Comparison of ENCODE assay signal across 8 cellular contexts in the genomic region with DNA sequence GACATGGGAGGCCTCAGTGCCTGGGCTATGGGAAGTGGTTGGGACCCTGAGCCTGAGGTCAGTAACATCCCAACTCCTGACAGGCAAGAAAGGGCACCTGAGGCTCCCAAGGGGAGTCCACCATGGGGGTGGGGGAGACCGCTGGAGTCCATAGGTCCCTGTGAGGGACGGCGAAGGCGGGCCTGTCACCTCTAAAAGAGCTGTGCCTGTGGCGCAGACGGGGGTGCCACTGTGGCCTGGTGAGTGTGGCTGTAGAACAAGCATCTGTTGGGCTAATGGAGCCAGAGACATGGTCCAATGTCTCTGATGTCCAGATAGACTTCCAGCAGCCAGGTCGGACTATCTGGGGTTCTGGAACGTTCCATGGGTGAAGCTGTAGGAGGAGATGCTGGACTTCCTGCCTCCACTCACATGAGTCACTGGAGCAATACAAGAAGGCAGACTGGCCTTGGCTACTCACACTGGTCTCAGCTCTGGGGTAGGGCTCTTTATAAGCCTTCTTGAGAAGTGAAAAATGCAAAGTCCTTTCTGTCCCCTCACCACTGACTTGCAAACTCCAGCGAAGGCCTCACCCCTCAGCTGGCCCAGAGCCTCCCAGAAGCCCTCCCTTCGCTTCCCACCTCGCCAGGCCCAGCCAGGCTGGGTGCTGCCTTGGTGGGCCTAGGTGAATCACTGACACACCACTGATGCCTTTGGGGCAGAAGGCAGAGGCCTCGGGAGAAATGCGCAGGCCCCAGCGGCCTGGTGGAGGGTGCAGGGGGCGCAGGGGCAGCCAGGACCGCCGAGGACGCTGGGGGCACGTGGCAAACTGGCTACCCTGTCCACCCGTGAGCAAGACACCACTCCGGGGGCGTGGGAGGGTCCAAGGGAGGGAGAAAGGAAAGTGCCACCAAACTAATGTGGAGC. TPM values are rescaled to one million over a fixed set of nuclear protein-coding genes. Genes with fewer than 3 reads are reported as not detected.
DNase-seq lines count a peak whose midpoint lies in the region; ATAC-seq and TF ChIP-seq lines count a peak whose summit lies in the region.

No MANE protein-coding gene starts in this region.

- H4K91ac ChIP-seq in trophoblast cell (ENCODE audit: low read depth, low read length), result peak overlapping the region; percentile 60

- H4K8ac ChIP-seq in trophoblast cell (ENCODE audit: low read depth, low read length), result peak overlapping the region; percentile 47

- H3K27ac Mint-ChIP-seq in WTC11, result peak overlapping the region; percentile 85; the same call in 1 of the 2 replicates

- H2BK12ac ChIP-seq in trophoblast cell (ENCODE audit: low read length), result peak overlapping the region; percentile 28

- no peak overlapping the region for H2BK120ac ChIP-seq in trophoblast cell (ENCODE audit: insufficient read depth, low read length, poor library complexity)

- ATAC-seq in WTC11 (no peak), GM21786 (IDR thresholded peaks at IDR 0.05; ENCODE audit: unreplicated experiment) (no peak)

- H3K36me3 Mint-ChIP-seq in WTC11, result no peaks in the 10 kb centered on the region

- peak overlapping the region; percentile 71 for H2AFZ ChIP-seq in trophoblast cell (ENCODE audit: insufficient read depth, low read length, poor library complexity)

- POLR2A ChIA-PET in WTC11 (lab: Charles Lee), result no interaction called here

- H3K27me3 Mint-ChIP-seq in WTC11 (ENCODE audit: low read depth), result peaks cover 17% of the 10 kb centered on the region

- no peak overlapping the region for H2BK5ac ChIP-seq in trophoblast cell (ENCODE audit: low read depth, low read length, poor library complexity)

- H3K79me2 ChIP-seq in trophoblast cell (ENCODE audit: control insufficient read depth, insufficient read depth, low read length, poor library complexity), result peaks cover 4% of the 10 kb centered on the region

- H3K27me3 ChIP-seq in trophoblast cell (ENCODE audit: insufficient read depth, low read length), result no peaks in the 10 kb centered on the region

- peak; percentile 16 for DNase-seq in stimulated activated CD4-positive, alpha-beta T cell treated with anti-CD3 and anti-CD28 coated beads, Interleukin-12 subunit alpha, Interleukin-12 subunit beta, amount 100 ng/mL, for 4 hours
- no peak for DNase-seq in stimulated activated CD4-positive, alpha-beta T cell treated with anti-CD3 and anti-CD28 coated beads, Interleukin-4, amount 100 ng/mL, for 1 hour
- DNase-seq in WTC11 (ENCODE audit: low spot score) (no peak), fibroblast of mammary gland (ENCODE audit: low read depth) (peak; percentile 78), trophoblast cell (peak; percentile 58 to 72), COLO668 (lab: John Stamatoyannopoulos, UW; ENCODE audit: unreplicated experiment) (no peak)
- no peak for DNase-seq in activated effector memory CD4-positive, alpha-beta T cell treated with anti-CD3 and anti-CD28 coated beads, Interleukin-2, amount 50 U/mL, for 16 hours

- peaks cover 7% of the 10 kb centered on the region for H3K79me1 ChIP-seq in trophoblast cell (ENCODE audit: low read length)

- H3K18ac ChIP-seq in trophoblast cell (ENCODE audit: low read length), result no peak overlapping the region

- CTCF ChIA-PET in WTC11 (lab: Charles Lee), result interaction anchor here (0.6 to 4.6 kb wide), 5 partner anchors 9 to 141 kb away, joined by 3 to 72 read pairs (median 4); no protein-coding TSS in a partner anchor

- H3K4me1 Mint-ChIP-seq in WTC11, result peaks cover 39% of the 10 kb centered on the region

- peaks cover 3% of the 10 kb centered on the region for H3K9me3 ChIP-seq in trophoblast cell (ENCODE audit: insufficient read depth, low read depth, low read length)

- no peak overlapping the region for H3K23ac ChIP-seq in trophoblast cell (ENCODE audit: low read length)

- no peaks in the 10 kb centered on the region for H3K9me3 Mint-ChIP-seq in WTC11

- peak overlapping the region; percentile 50 for H3K14ac ChIP-seq in trophoblast cell (ENCODE audit: low read length)

- H3K4me3 Mint-ChIP-seq in WTC11, result peak overlapping the region; percentile 85

- H3K4me3 ChIP-seq in fibroblast of mammary gland (ENCODE audit: control insufficient read depth, low read depth, low read length) (no peak overlapping the region), trophoblast cell (ENCODE audit: low read depth, low read length) (peak overlapping the region; percentile 47)

- H2AK5ac ChIP-seq in trophoblast cell (ENCODE audit: low read length), result peak overlapping the region; percentile 18

- H3K27ac ChIP-seq in trophoblast cell (ENCODE audit: low read depth, low read length), result no peak overlapping the region

- H3K4me2 ChIP-seq in trophoblast cell (ENCODE audit: low read length), result no peak overlapping the region

- no peaks in the 10 kb centered on the region for H3K36me3 ChIP-seq in trophoblast cell (ENCODE audit: control insufficient read depth in 1 of 2, insufficient read depth in 2 of 2, low read length in 2 of 2)

- TF ChIP-seq CTCF in WTC11 (IDR thresholded peaks at IDR 0.05) (no peak), fibroblast of mammary gland (conservative IDR thresholded peaks at IDR 0.05; ENCODE audit: control insufficient read depth, insufficient read depth, low read depth, low read length) (no peak)

- H3K9ac ChIP-seq in trophoblast cell (ENCODE audit: low read length), result no peak overlapping the region

- no peak overlapping the region for H3K4ac ChIP-seq in trophoblast cell (ENCODE audit: low read depth, low read length)

- H4K12ac ChIP-seq in trophoblast cell (ENCODE audit: low read depth, low read length), result peak overlapping the region; percentile 55

- H3K4me1 ChIP-seq in trophoblast cell (ENCODE audit: control insufficient read depth in 1 of 2, insufficient read depth in 2 of 2, low read length in 2 of 2), result peaks cover 10 to 18% of the 10 kb centered on the region in 2 experiments

- no CpG with 5 or more reads among the region's 22 CpGs for WGBS in trophoblast cell (ENCODE audit: extremely low coverage, insufficient coverage, insufficient read length)

TF ChIP-seq in WTC11, 78 proteins besides CTCF, POLR2A, EP300 and RAD21 (continues in another document):
- TF ChIP-seq ZBTB21 (CRISPR knock-in tag; IDR thresholded peaks at IDR 0.05; ENCODE audit: borderline replicate concordance), result peak; percentile 47; the same call in 1 of the 2 replicates
- no peak for TF ChIP-seq ZNF219 (CRISPR knock-in tag; IDR thresholded peaks at IDR 0.05; ENCODE audit: borderline replicate concordance)
- no peak for TF ChIP-seq ZNF532 (CRISPR knock-in tag; IDR thresholded peaks at IDR 0.05; ENCODE audit: borderline replicate concordance)
- TF ChIP-seq ZSCAN18 (CRISPR knock-in tag; IDR thresholded peaks at IDR 0.05), result no peak
- no peak for TF ChIP-seq EMX1 (CRISPR knock-in tag; IDR thresholded peaks at IDR 0.05)
- TF ChIP-seq, protein P1, sequence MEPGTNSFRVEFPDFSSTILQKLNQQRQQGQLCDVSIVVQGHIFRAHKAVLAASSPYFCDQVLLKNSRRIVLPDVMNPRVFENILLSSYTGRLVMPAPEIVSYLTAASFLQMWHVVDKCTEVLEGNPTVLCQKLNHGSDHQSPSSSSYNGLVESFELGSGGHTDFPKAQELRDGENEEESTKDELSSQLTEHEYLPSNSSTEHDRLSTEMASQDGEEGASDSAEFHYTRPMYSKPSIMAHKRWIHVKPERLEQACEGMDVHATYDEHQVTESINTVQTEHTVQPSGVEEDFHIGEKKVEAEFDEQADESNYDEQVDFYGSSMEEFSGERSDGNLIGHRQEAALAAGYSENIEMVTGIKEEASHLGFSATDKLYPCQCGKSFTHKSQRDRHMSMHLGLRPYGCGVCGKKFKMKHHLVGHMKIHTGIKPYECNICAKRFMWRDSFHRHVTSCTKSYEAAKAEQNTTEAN (CRISPR knock-in tag; IDR thresholded peaks at IDR 0.05), result no peak
- 0 out of 2 replicates have a peak, but pooled peaks have one; percentile 34 for TF ChIP-seq ZNF138 (CRISPR knock-in tag; conservative IDR thresholded peaks at IDR 0.05)

RNA-seq across cellular contexts. Expression of gene TRAF3, which starts 1.1 kb away (rescaled TPM):
- 8.2 to 11.2 TPM (median 9.6 TPM) in 3 replicates for total RNA-seq in WTC11 (2021)
- polyA plus RNA-seq in trophoblast cell (2013), result 7.5 and 8.6 TPM in 2 replicates

Comparison
In these comparisons a context has a peak if more than half of its experiments do, and no peak if none do; other contexts are left out.
1. DNase-seq: peak in stimulated activated CD4-positive, alpha-beta T cell treated with anti-CD3 and anti-CD28 coated beads, Interleukin-12 subunit alpha, Interleukin-12 subunit beta, amount 100 ng/mL, for 4 hours (single experiment), fibroblast of mammary gland (single experiment) and trophoblast cell (2 of 2); none in stimulated activated CD4-positive, alpha-beta T cell treated with anti-CD3 and anti-CD28 coated beads, Interleukin-4, amount 100 ng/mL, for 1 hour (single experiment), WTC11 (single experiment), activated effector memory CD4-positive, alpha-beta T cell treated with anti-CD3 and anti-CD28 coated beads, Interleukin-2, amount 50 U/mL, for 16 hours (single experiment) and COLO668 (single experiment).